In genomic region chr9:130143974-130144373, GRCh38 we compare ENCODE assay signal across 1 cellular context.
TF ChIP-seq lines count a peak whose summit lies in the region.

No MANE protein-coding gene starts in this region.

TF ChIP-seq in K562, 482 proteins besides CTCF, POLR2A, EP300 and RAD21 (continued from another document):
- peak; percentile 85 for TF ChIP-seq ZBTB33 (CRISPR knock-in tag; IDR thresholded peaks at IDR 0.05)
TF ChIP-seq in K562: peak in this region for 1.
